In genomic region chr2:147181351-147182029, GRCh38 we compare ENCODE assay signal across 12 cellular contexts.
A peak's percentile ranks its signal among the peaks of the same experiment; 100 is the strongest.
DNase-seq lines count a peak whose midpoint lies in the region; ATAC-seq and TF ChIP-seq lines count a peak whose summit lies in the region.
"Had no signal": no experiment of that assay in that cellular context is flagged by ENCODE, and none has a peak within 500 bp of the region (broad histone marks: within the 10 kb centered on the region; RNA-seq: fewer than 3 reads in every experiment).

No MANE protein-coding gene starts in this region.

- H2AFZ ChIP-seq in SK-N-SH (ENCODE audit: low read depth), result no peak overlapping the region

- no peak overlapping the region for H3K9ac ChIP-seq in SK-N-SH

- H3K36me3 ChIP-seq in SK-N-SH (replicated peaks in 1 of 2; ENCODE audit: control insufficient read depth in 1 of 2, insufficient read depth in 2 of 2, low read length in 1 of 2) (no peaks in the 10 kb centered on the region), sigmoid colon (no peaks in the 10 kb centered on the region)

- WGBS in SK-N-SH (ENCODE audit: low lambda C conversion rate), result 0% methylated on average over 2 of the region's 2 CpGs
- 77 to 84% methylated on average over 2 of the region's 2 CpGs for whole genome bisulfite sequencing in sigmoid colon, 2 donors

- no peak for TF ChIP-seq EP300 in SK-N-SH (IDR thresholded peaks at IDR 0.05; ENCODE audit: borderline replicate concordance in 1 of 2, low read depth in 1 of 2, low read length in 1 of 2)
- no peak for TF ChIP-seq EP300 in sigmoid colon (IDR thresholded peaks at IDR 0.05)

- peaks cover 16% of the 10 kb centered on the region for H3K4me1 Mint-ChIP-seq in T-helper 2 cell treated with Interferon-gamma antibody and Interleukin-4, amounts not matched to agents 5 μg/mL and 100 μg/mL, for 36 hours (ENCODE audit: low read depth)

- no peak for TF ChIP-seq RAD21 in SK-N-SH (IDR thresholded peaks at IDR 0.05; ENCODE audit: low read length)

- H3K27ac ChIP-seq in SK-N-SH (ENCODE audit: low read depth in 2 of 2, low read length in 1 of 2) (no peak overlapping the region), sigmoid colon (no peak overlapping the region)

- H3K9me3 ChIP-seq in SK-N-SH (no peaks in the 10 kb centered on the region), sigmoid colon (no peaks in the 10 kb centered on the region)

- TF ChIP-seq CTCF in SK-N-SH (IDR thresholded peaks at IDR 0.05) (no peak), sigmoid colon (IDR thresholded peaks at IDR 0.05) (no peak)

- H3K27me3 Mint-ChIP-seq in T-helper 2 cell treated with Interferon-gamma antibody and Interleukin-4, amounts not matched to agents 5 μg/mL and 100 μg/mL, for 36 hours (ENCODE audit: low read depth), result no peaks in the 10 kb centered on the region
- H3K27me3 Mint-ChIP-seq: activated B cell treated with CpG ODN at 0.5 μM for 24 hours had no signal

- H3K79me2 ChIP-seq in SK-N-SH (ENCODE audit: insufficient read depth), result no peaks in the 10 kb centered on the region

- H3K4me1 ChIP-seq in SK-N-SH (ENCODE audit: control insufficient read depth in 1 of 2, insufficient read depth in 2 of 2, low read depth in 1 of 2, low read length in 1 of 2) (no peaks in the 10 kb centered on the region), sigmoid colon (no peaks in the 10 kb centered on the region)

- CTCF ChIA-PET in SK-N-SH (lab: Yijun Ruan, JAX), result no interaction called here

- no peaks in the 10 kb centered on the region for H3K9me2 ChIP-seq in SK-N-SH

- no peak for TF ChIP-seq POLR2A in sigmoid colon (IDR thresholded peaks at IDR 0.05)

- no peak overlapping the region for H3K27ac Mint-ChIP-seq in T-helper 2 cell treated with Interferon-gamma antibody and Interleukin-4, amounts not matched to agents 5 μg/mL and 100 μg/mL, for 36 hours
- H3K27ac Mint-ChIP-seq: activated B cell treated with CpG ODN at 0.5 μM for 24 hours had no signal

- H3K4me3 ChIP-seq in SK-N-SH (ENCODE audit: low read depth in 2 of 2, low read length in 1 of 2) (no peak overlapping the region), sigmoid colon (no peak overlapping the region)

- H3F3A ChIP-seq in SK-N-SH (replicated peaks; ENCODE audit: insufficient read depth), result no peaks in the 10 kb centered on the region

- H3K36me3 Mint-ChIP-seq in T-helper 2 cell treated with Interferon-gamma antibody and Interleukin-4, amounts not matched to agents 5 μg/mL and 100 μg/mL, for 36 hours (ENCODE audit: low read depth), result no peaks in the 10 kb centered on the region

- ATAC-seq in GM21528 (IDR thresholded peaks at IDR 0.05; ENCODE audit: low FRiP score, unreplicated experiment) (peak; percentile 70), HG03196 (IDR thresholded peaks at IDR 0.05; ENCODE audit: unreplicated experiment) (peak; percentile 44)

- H3K27me3 ChIP-seq in SK-N-SH (ENCODE audit: insufficient read depth), result no peaks in the 10 kb centered on the region
- H3K27me3 ChIP-seq in sigmoid colon, result no peaks in the 10 kb centered on the region

- POLR2A ChIA-PET in SK-N-SH (lab: Yijun Ruan, JAX), result no interaction called here

- no peak overlapping the region for H3K4me2 ChIP-seq in SK-N-SH

- intact Hi-C loops in sigmoid colon (cut with DNase I), result no loop called here

- H3K9me3 Mint-ChIP-seq in T-helper 2 cell treated with Interferon-gamma antibody and Interleukin-4, amounts not matched to agents 5 μg/mL and 100 μg/mL, for 36 hours, result peaks cover 23% of the 10 kb centered on the region

- no peak for DNase-seq in T-helper 2 cell treated with Interferon-gamma antibody and Interleukin-4, amounts not matched to agents 5 μg/mL and 100 μg/mL, for 36 hours (ENCODE audit: low spot score)
- DNase-seq in T-helper 2 cell, result no peak
- peak; percentile 5 for DNase-seq in germinal center (ENCODE audit: low spot score)
- DNase-seq in SK-N-SH, result no peak
- no peak for DNase-seq in kidney glomerular epithelial cell (lab: John Stamatoyannopoulos, UW)
- DNase-seq in sigmoid colon, result no peak
- DNase-seq: 8988T, activated B cell treated with CpG ODN at 0.5 μM for 24 hours, DMS79 treated with DMSO at 0.1 percent for 48 hours, NCI-H1092 had no signal

- no peaks in the 10 kb centered on the region for H4K20me1 ChIP-seq in SK-N-SH (ENCODE audit: insufficient read depth)

- peak overlapping the region; percentile 7 for H3K4me3 Mint-ChIP-seq in T-helper 2 cell treated with Interferon-gamma antibody and Interleukin-4, amounts not matched to agents 5 μg/mL and 100 μg/mL, for 36 hours
- H3K4me3 Mint-ChIP-seq: activated B cell treated with CpG ODN at 0.5 μM for 24 hours had no signal

TF ChIP-seq in SK-N-SH, 30 proteins besides CTCF, POLR2A, EP300 and RAD21:
- TF ChIP-seq FOXM1 (IDR thresholded peaks at IDR 0.05; ENCODE audit: low read depth), result no peak
- no peak for TF ChIP-seq FOXJ3 (CRISPR knock-in tag; IDR thresholded peaks at IDR 0.05)
- TF ChIP-seq TAF1 (IDR thresholded peaks at IDR 0.05; ENCODE audit: borderline replicate concordance, low read depth, low read length), result no peak
- no peak for TF ChIP-seq MEF2A (IDR thresholded peaks at IDR 0.05; ENCODE audit: borderline replicate concordance, low read depth)
- TF ChIP-seq MAX (IDR thresholded peaks at IDR 0.05; ENCODE audit: low read depth), result no peak
- no peak for TF ChIP-seq JUND (IDR thresholded peaks at IDR 0.05)
- TF ChIP-seq CHD2 (IDR thresholded peaks at IDR 0.05; ENCODE audit: low read length, partially characterized antibody), result no peak
- TF ChIP-seq REST (IDR thresholded peaks at IDR 0.05; ENCODE audit: low read depth, low read length), result no peak
- TF ChIP-seq TCF12 (IDR thresholded peaks at IDR 0.05), result no peak
- TF ChIP-seq YY1 (IDR thresholded peaks at IDR 0.05; ENCODE audit: low read depth), result no peak
- TF ChIP-seq NRF1 (IDR thresholded peaks at IDR 0.05; ENCODE audit: low read depth, low read length), result no peak
- no peak for TF ChIP-seq GABPA (IDR thresholded peaks at IDR 0.05; ENCODE audit: low read depth)
- no peak for TF ChIP-seq SMC3 (IDR thresholded peaks at IDR 0.05; ENCODE audit: low read depth, low read length)
- no peak for TF ChIP-seq EZH2phosphoT487 (IDR thresholded peaks at IDR 0.05; ENCODE audit: borderline replicate concordance, low read depth)
- no peak for TF ChIP-seq RXRA (IDR thresholded peaks at IDR 0.05; ENCODE audit: borderline replicate concordance, low read depth)
- TF ChIP-seq, protein P1, sequence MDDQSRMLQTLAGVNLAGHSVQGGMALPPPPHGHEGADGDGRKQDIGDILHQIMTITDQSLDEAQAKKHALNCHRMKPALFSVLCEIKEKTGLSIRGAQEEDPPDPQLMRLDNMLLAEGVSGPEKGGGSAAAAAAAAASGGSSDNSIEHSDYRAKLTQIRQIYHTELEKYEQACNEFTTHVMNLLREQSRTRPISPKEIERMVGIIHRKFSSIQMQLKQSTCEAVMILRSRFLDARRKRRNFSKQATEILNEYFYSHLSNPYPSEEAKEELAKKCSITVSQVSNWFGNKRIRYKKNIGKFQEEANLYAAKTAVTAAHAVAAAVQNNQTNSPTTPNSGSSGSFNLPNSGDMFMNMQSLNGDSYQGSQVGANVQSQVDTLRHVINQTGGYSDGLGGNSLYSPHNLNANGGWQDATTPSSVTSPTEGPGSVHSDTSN (IDR thresholded peaks at IDR 0.05), result no peak
- TF ChIP-seq, protein P2, sequence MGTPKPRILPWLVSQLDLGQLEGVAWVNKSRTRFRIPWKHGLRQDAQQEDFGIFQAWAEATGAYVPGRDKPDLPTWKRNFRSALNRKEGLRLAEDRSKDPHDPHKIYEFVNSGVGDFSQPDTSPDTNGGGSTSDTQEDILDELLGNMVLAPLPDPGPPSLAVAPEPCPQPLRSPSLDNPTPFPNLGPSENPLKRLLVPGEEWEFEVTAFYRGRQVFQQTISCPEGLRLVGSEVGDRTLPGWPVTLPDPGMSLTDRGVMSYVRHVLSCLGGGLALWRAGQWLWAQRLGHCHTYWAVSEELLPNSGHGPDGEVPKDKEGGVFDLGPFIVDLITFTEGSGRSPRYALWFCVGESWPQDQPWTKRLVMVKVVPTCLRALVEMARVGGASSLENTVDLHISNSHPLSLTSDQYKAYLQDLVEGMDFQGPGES (IDR thresholded peaks at IDR 0.05; ENCODE audit: low read depth, low read length), result no peak
- TF ChIP-seq ELF1 (IDR thresholded peaks at IDR 0.05), result no peak
